12 cellular contexts compared by ENCODE assay signal in genomic region chr1:112575154-112575804, GRCh38. TPM values are rescaled to one million over a fixed set of nuclear protein-coding genes. Genes with fewer than 3 reads are reported as not detected.
A peak's percentile ranks its signal among the peaks of the same experiment; 100 is the strongest.
DNase-seq lines count a peak whose midpoint lies in the region; ATAC-seq, FAIRE-seq and TF ChIP-seq lines count a peak whose summit lies in the region.
"Had no signal": no experiment of that assay in that cellular context is flagged by ENCODE, and none has a peak within 500 bp of the region (broad histone marks: within the 10 kb centered on the region; RNA-seq: fewer than 3 reads in every experiment).

No MANE protein-coding gene starts in this region.

- H3K36me3 ChIP-seq in small intestine (ENCODE audit: control insufficient read depth in 2 of 2, insufficient read depth in 2 of 2, low read length in 2 of 2): peaks cover 0 to 4% of the 10 kb centered on the region in 2 donors

- ATAC-seq in esophagus mucosa: no peak
- ATAC-seq: T-cell had no signal

- TF ChIP-seq CTCF in fibroblast of the aortic adventitia (IDR thresholded peaks at IDR 0.05; ENCODE audit: insufficient read depth, low read length): no peak

- 91 to 92% (median 91%) methylated on average over 8 of the region's 8 CpGs for WGBS in small intestine, 3 donors

- no peak for FAIRE-seq in small intestine (lab: Jason Lieb, UNC)
- FAIRE-seq: G401.6 had no signal

- H3K4me1 ChIP-seq in small intestine (ENCODE audit: control insufficient read depth in 2 of 2, insufficient read depth in 1 of 2, low read depth in 1 of 2, low read length in 1 of 2): no peaks in the 10 kb centered on the region

- H3K9me3 ChIP-seq in small intestine (ENCODE audit: control insufficient read depth, low read depth): no peaks in the 10 kb centered on the region

- no peaks in the 10 kb centered on the region for H3K27me3 ChIP-seq in small intestine (ENCODE audit: control insufficient read depth in 2 of 2, insufficient read depth in 2 of 2, low read length in 2 of 2)

- no peak overlapping the region for H3K27ac ChIP-seq in small intestine (ENCODE audit: low read depth in 1 of 2, low read length in 1 of 2)
- H3K27ac ChIP-seq: HL-60 had no signal

- no peak overlapping the region for H3K4me3 ChIP-seq in fibroblast of the aortic adventitia (ENCODE audit: low read depth, low read length)
- H3K4me3 ChIP-seq in small intestine (ENCODE audit: low read depth in 1 of 2, low read length in 2 of 2): no peak overlapping the region

- DNase-seq in HCEC 1CT: peak; percentile 96
- peak; percentile 5 for DNase-seq in T1000 (lab: John Stamatoyannopoulos, UW)
- peak; percentile 82 for DNase-seq in fibroblast of the aortic adventitia (ENCODE audit: low read depth)
- DNase-seq in small intestine: peak; percentile 33
- DNase-seq in amygdala (lab: John Stamatoyannopoulos, UW): no peak
- DNase-seq in NCI-H2227 treated with DMSO at 0.1 percent for 48 hours (lab: John Stamatoyannopoulos, UW): no peak
- DNase-seq: activated T-cell treated with anti-CD3 and anti-CD28 coated beads, Interleukin-2, amount 50 U/mL, for 24 hours; cortex of kidney; T-cell had no signal

RNA-seq across cellular contexts. Expression of gene ST7L, which starts 43.7 kb away (rescaled TPM):
- total RNA-seq in fibroblast of the aortic adventitia (ENCODE audit: low replicate concordance): 8.1 and 22.1 TPM in 2 replicates
- polyA plus RNA-seq in small intestine: 10 to 100 TPM in 2 of 3 donors, 1 to 10 TPM in 1; 6.3 to 17.0 (median 10.1) TPM
- total RNA-seq in esophagus mucosa: 13.1 TPM

RNA-seq across cellular contexts. Expression of gene CAPZA1, which starts 44.4 kb away (rescaled TPM):
- total RNA-seq in fibroblast of the aortic adventitia (ENCODE audit: low replicate concordance) (79.9 and 281 TPM in 2 replicates), esophagus mucosa (142 TPM)
- polyA plus RNA-seq in small intestine: 100 to 1,000 TPM in 1 of 3 donors, 10 to 100 TPM in 2; 76.2 to 106 (median 78.4) TPM

Comparison
In these comparisons a context has a peak if more than half of its experiments do, and no peak if none do; other contexts are left out.
1. DNase-seq: peak in HCEC 1CT (single experiment), T1000 (single experiment), fibroblast of the aortic adventitia (single experiment) and small intestine (single experiment); none in amygdala (0 of 56) and NCI-H2227 treated with DMSO at 0.1 percent for 48 hours (single experiment).